Comparison of ENCODE assay signal across 10 cellular contexts in genomic region chr3:15637131-15637951, GRCh38. TPM values are rescaled to one million over a fixed set of nuclear protein-coding genes. Genes with fewer than 3 reads are reported as not detected.
A peak's percentile ranks its signal among the peaks of the same experiment; 100 is the strongest.
DNase-seq lines count a peak whose midpoint lies in the region; ATAC-seq, FAIRE-seq and TF ChIP-seq lines count a peak whose summit lies in the region.
"Had no signal": no experiment of that assay in that cellular context is flagged by ENCODE, and none has a peak within 500 bp of the region (broad histone marks: within the 10 kb centered on the region; RNA-seq: fewer than 3 reads in every experiment).

No MANE protein-coding gene starts in this region.

- H2AFZ ChIP-seq in IMR-90 (replicated peaks; ENCODE audit: low read length, poor library complexity), result peak overlapping the region; percentile 18
- H2AFZ ChIP-seq in astrocyte (ENCODE audit: low read depth, low read length), result no peak overlapping the region

- no peaks in the 10 kb centered on the region for H3K27me3 Mint-ChIP-seq in astrocyte (ENCODE audit: low read depth, unreplicated experiment)

- peak overlapping the region; percentile 51 for H3K18ac ChIP-seq in IMR-90 (ENCODE audit: low read depth, low read length)

- H3K4me2 ChIP-seq in IMR-90 (ENCODE audit: low read depth, low read length), result no peak overlapping the region
- H3K4me2 ChIP-seq in astrocyte (ENCODE audit: low read length), result no peak overlapping the region

- H3K4me3 Mint-ChIP-seq in astrocyte (ENCODE audit: unreplicated experiment), result no peak overlapping the region
- H3K4me3 Mint-ChIP-seq: neural crest cell had no signal

- H2BK120ac ChIP-seq in IMR-90 (ENCODE audit: low read depth, low read length), result peak overlapping the region; percentile 99

- CTCF ChIA-PET in IMR-90 (lab: Yijun Ruan, JAX), result interaction anchor here (0.6 kb wide), 1 partner anchor 26 kb away, joined by 4 read pairs; no protein-coding TSS in a partner anchor

- peaks cover 28% of the 10 kb centered on the region for H3K4me1 ChIP-seq in IMR-90 (ENCODE audit: control insufficient read depth, insufficient read depth, low read length)
- peaks cover 61% of the 10 kb centered on the region for H3K4me1 ChIP-seq in astrocyte (ENCODE audit: insufficient read depth, low read length)
- peaks cover 62 to 65% of the 10 kb centered on the region in 2 donors for H3K4me1 ChIP-seq in gastrocnemius medialis
- peaks cover 30% of the 10 kb centered on the region for H3K4me1 ChIP-seq in upper lobe of right lung

- H3K9me1 ChIP-seq in IMR-90 (ENCODE audit: insufficient read depth, low read length), result peaks cover 16% of the 10 kb centered on the region

- peak overlapping the region; percentile 62 for H3K56ac ChIP-seq in IMR-90 (ENCODE audit: extremely low read depth, insufficient read depth, low read length)

- H4K8ac ChIP-seq in IMR-90 (ENCODE audit: low read depth in 2 of 2, low read length in 2 of 2), result peak overlapping the region; percentile 65 to 91

- peaks cover 10 to 33% of the 10 kb centered on the region in 2 experiments; a peak in 3 of 4 replicates for H3K79me1 ChIP-seq in IMR-90 (ENCODE audit: low read depth in 1 of 2, low read length in 2 of 2)

- no peaks in the 10 kb centered on the region for H4K20me1 ChIP-seq in IMR-90 (ENCODE audit: insufficient read depth, low read length)
- no peaks in the 10 kb centered on the region for H4K20me1 ChIP-seq in astrocyte (ENCODE audit: insufficient read depth, low read length)

- H2AK5ac ChIP-seq in IMR-90 (ENCODE audit: low read depth, low read length), result peak overlapping the region; percentile 100

- TF ChIP-seq CTCF in IMR-90 (conservative IDR thresholded peaks at IDR 0.05; ENCODE audit: low read depth, low read length) (no peak), astrocyte (IDR thresholded peaks at IDR 0.05; ENCODE audit: insufficient read depth, low read depth, low read length) (no peak), gastrocnemius medialis (IDR thresholded peaks at IDR 0.05 in 4 of 5, conservative IDR thresholded peaks at IDR 0.05 in 1 of 5) (no peak), GM20000 (IDR thresholded peaks at IDR 0.05; ENCODE audit: extremely low read depth, missing control alignments) (no peak), upper lobe of right lung (IDR thresholded peaks at IDR 0.05) (no peak)

- H3K36me3 Mint-ChIP-seq in astrocyte (ENCODE audit: low read depth, unreplicated experiment), result peaks cover 17% of the 10 kb centered on the region

- H3K79me2 ChIP-seq in astrocyte (ENCODE audit: insufficient read depth, low read length), result no peaks in the 10 kb centered on the region

- peak overlapping the region; percentile 96 for H2AK9ac ChIP-seq in IMR-90 (replicated peaks; ENCODE audit: low read depth, low read length, poor library complexity)

- no peak overlapping the region for H3K9ac ChIP-seq in IMR-90 (ENCODE audit: low read depth, low read length)
- H3K9ac ChIP-seq in astrocyte (ENCODE audit: low read length), result peak overlapping the region; percentile 3

- POLR2A ChIA-PET in IMR-90 (lab: Charles Lee; ENCODE audit: unreplicated experiment), result interaction anchor here (0.6 kb wide), 2 partner anchors 27 to 767 kb away, joined by 4 read pairs; no protein-coding TSS in a partner anchor

- peak overlapping the region; percentile 95 for H3K23ac ChIP-seq in IMR-90 (ENCODE audit: low read depth, low read length)

- H3K27ac Mint-ChIP-seq in astrocyte (ENCODE audit: unreplicated experiment), result peak overlapping the region; percentile 90

- H2BK20ac ChIP-seq in IMR-90 (ENCODE audit: low read depth, low read length), result peak overlapping the region; percentile 99

- no peaks in the 10 kb centered on the region for H3K27me3 ChIP-seq in IMR-90 (ENCODE audit: control insufficient read depth, insufficient read depth, low read length)
- no peaks in the 10 kb centered on the region for H3K27me3 ChIP-seq in astrocyte (ENCODE audit: insufficient read depth, low read length)
- no peaks in the 10 kb centered on the region for H3K27me3 ChIP-seq in gastrocnemius medialis
- H3K27me3 ChIP-seq in upper lobe of right lung, result no peaks in the 10 kb centered on the region

- H3K9me3 Mint-ChIP-seq in astrocyte (ENCODE audit: unreplicated experiment), result peaks cover 2% of the 10 kb centered on the region
- H3K9me3 Mint-ChIP-seq: neural crest cell had no signal

- intact Hi-C loops in IMR-90 (cut with micrococcal nuclease) (loop anchor here (10.0 kb wide), 1 partner anchor 607 kb away; no protein-coding TSS in a partner anchor), gastrocnemius medialis (cut with DNase I; ENCODE audit: low total_unique reads) (loop anchor here (5.0 to 10.0 kb wide), 3 partner anchors 35 to 420 kb away; partner anchors contain the start of genes BTD and HACL1), upper lobe of right lung (cut with DNase I) (no loop called here)

- H3K4ac ChIP-seq in IMR-90 (ENCODE audit: low read depth, low read length), result peak overlapping the region; percentile 98

- H4K5ac ChIP-seq in IMR-90 (ENCODE audit: low read depth, low read length), result peak overlapping the region; percentile 91

- H4K91ac ChIP-seq in IMR-90 (ENCODE audit: insufficient read depth, low read depth, low read length), result peak overlapping the region; percentile 99

- no CpG with 5 or more reads among the region's 7 CpGs for WGBS in IMR-90 (ENCODE audit: extremely low coverage in 2 of 2, insufficient read length in 1 of 2), 2 experiments

- no peak for TF ChIP-seq RAD21 in IMR-90 (IDR thresholded peaks at IDR 0.05; ENCODE audit: low read length)

- ATAC-seq in IMR-90 (ENCODE audit: low read depth) (no peak), gastrocnemius medialis (peak; percentile 63 to 81), upper lobe of right lung (no peak)

- BruUV-seq in IMR-90 (replicated peaks; lab: Mats Ljungman, UMichigan), result no TSS peak

- no peak; the same call in 1 of the 2 replicates for TF ChIP-seq POLR2A in IMR-90 (IDR thresholded peaks at IDR 0.05; ENCODE audit: low read depth, low read length)
- peak in 1 of 2 donors; percentile 27 for TF ChIP-seq POLR2A in gastrocnemius medialis (IDR thresholded peaks at IDR 0.05)

- peak overlapping the region; percentile 96 for H3K14ac ChIP-seq in IMR-90 (replicated peaks; ENCODE audit: low read depth, low read length)

- FAIRE-seq in astrocyte (lab: Jason Lieb, UNC), result no peak

- DNase-seq in NCI-H1105 treated with DMSO at 0.1 percent for 48 hours (lab: John Stamatoyannopoulos, UW) (peak; percentile 29), NCI-H1105 (lab: John Stamatoyannopoulos, UW) (no peak), IMR-90 (no peak), astrocyte (ENCODE audit: low read depth) (peak; percentile 32), gastrocnemius medialis (peak; percentile 56 to 80), GM20000 (ENCODE audit: low spot score) (no peak), upper lobe of right lung (no peak), DMS153 (lab: John Stamatoyannopoulos, UW) (no peak)
- DNase-seq: erythroblast had no signal

- dilution Hi-C loops in IMR-90 (cut with HindIII; ENCODE audit: low sequenced_read_pairs, unreplicated experiment), result no loop called here

- H3K4me3 ChIP-seq in IMR-90 (ENCODE audit: insufficient read depth, low read depth, low read length), result no peak overlapping the region
- no peak overlapping the region for H3K4me3 ChIP-seq in astrocyte (ENCODE audit: insufficient read depth, low read depth, low read length)
- peak overlapping the region in 2 of 4 donors; percentile 1 to 10 for H3K4me3 ChIP-seq in gastrocnemius medialis
- H3K4me3 ChIP-seq in upper lobe of right lung, result no peak overlapping the region

- peak overlapping the region; percentile 98 for H2BK15ac ChIP-seq in IMR-90 (ENCODE audit: low read depth, low read length)

- no peaks in the 10 kb centered on the region for H3K36me3 ChIP-seq in IMR-90 (ENCODE audit: control insufficient read depth, insufficient read depth, low read length)
- no peaks in the 10 kb centered on the region for H3K36me3 ChIP-seq in astrocyte (ENCODE audit: insufficient read depth, low read length)
- H3K36me3 ChIP-seq in gastrocnemius medialis, result peaks cover 0 to 3% of the 10 kb centered on the region in 2 donors
- no peaks in the 10 kb centered on the region for H3K36me3 ChIP-seq in upper lobe of right lung

- peaks cover 39% of the 10 kb centered on the region for H3K4me1 Mint-ChIP-seq in astrocyte (ENCODE audit: low read depth, unreplicated experiment)

- no peaks in the 10 kb centered on the region for H3K9me3 ChIP-seq in IMR-90 (ENCODE audit: control insufficient read depth, insufficient read depth, low read length)
- no peaks in the 10 kb centered on the region for H3K9me3 ChIP-seq in astrocyte (ENCODE audit: insufficient read depth, low read depth, low read length)
- H3K9me3 ChIP-seq in gastrocnemius medialis, result no peaks in the 10 kb centered on the region
- H3K9me3 ChIP-seq in upper lobe of right lung, result no peaks in the 10 kb centered on the region

- peak overlapping the region; percentile 67 for H2BK5ac ChIP-seq in IMR-90 (ENCODE audit: low read depth, low read length, poor library complexity, severe bottlenecking)

- in situ Hi-C loops in IMR-90 (cut with MboI; ENCODE audit: low sequenced_read_pairs), result loop anchor here (25.0 kb wide), 2 partner anchors 425 to 600 kb away; no protein-coding TSS in a partner anchor
- in situ Hi-C loops in gastrocnemius medialis (cut with MboI; ENCODE audit: low sequenced_read_pairs in 4 of 4), result loop anchor here (10.0 to 25.0 kb wide), 3 partner anchors 400 to 607 kb away; no protein-coding TSS in a partner anchor

- H3K27ac ChIP-seq in IMR-90 (ENCODE audit: insufficient read depth, low read length) (peak overlapping the region; percentile 76), astrocyte (ENCODE audit: low read depth, low read length) (peak overlapping the region; percentile 70), gastrocnemius medialis (peak overlapping the region; percentile 77 to 90 (median 84)), upper lobe of right lung (no peak overlapping the region)

TF ChIP-seq in IMR-90, 13 proteins besides CTCF, POLR2A, EP300 and RAD21 (continues in another document):
- TF ChIP-seq CHD1 (IDR thresholded peaks at IDR 0.05; ENCODE audit: low read depth, low read length) (no peak), MAFK (IDR thresholded peaks at IDR 0.05; ENCODE audit: low read depth, low read length) (no peak), MXI1 (IDR thresholded peaks at IDR 0.05; ENCODE audit: borderline replicate concordance, low read depth, low read length) (no peak), MAZ (IDR thresholded peaks at IDR 0.05; ENCODE audit: borderline replicate concordance, low read depth, low read length) (no peak), SMC3 (IDR thresholded peaks at IDR 0.05; ENCODE audit: low read depth, low read length) (no peak)

RNA-seq across cellular contexts. Expression of gene BTD, which starts 35.8 kb away (rescaled TPM):
- total RNA-seq in IMR-90 (2012; rRNA removed), result 14.2 and 21.1 TPM in 2 replicates
- 12.0 and 14.8 TPM in 2 replicates for polyA plus RNA-seq in IMR-90 (2012; rRNA removed)
- polyA plus RNA-seq in IMR-90 (2012; cell fraction: cytosol; rRNA removed), result 9.0 and 13.6 TPM in 2 replicates
- 7.5 and 11.5 TPM in 2 replicates for polyA plus RNA-seq in IMR-90 (2012; cell fraction: nucleus; rRNA removed; ENCODE audit: low replicate concordance)
- 16.2 and 19.0 TPM in 2 replicates for total RNA-seq in astrocyte
- total RNA-seq in gastrocnemius medialis, result 10 to 100 TPM; 15.1 to 39.7 (median 26.0) TPM
- 24.6 TPM for total RNA-seq in upper lobe of right lung

RNA-seq across cellular contexts. Expression of gene HACL1, which starts 36.0 kb away (rescaled TPM):
- total RNA-seq in IMR-90 (2012; rRNA removed) (28.1 and 31.4 TPM in 2 replicates), astrocyte (17.3 and 17.8 TPM in 2 replicates), gastrocnemius medialis (10 to 100 TPM; 23.5 to 27.1 (median 24.5) TPM), upper lobe of right lung (15.2 TPM)
- 9.9 and 11.1 TPM in 2 replicates for polyA plus RNA-seq in IMR-90 (2012; rRNA removed)
- 5.4 and 7.0 TPM in 2 replicates for polyA plus RNA-seq in IMR-90 (2012; cell fraction: cytosol; rRNA removed)
- polyA plus RNA-seq in IMR-90 (2012; cell fraction: nucleus; rRNA removed; ENCODE audit: low replicate concordance), result 7.2 and 16.3 TPM in 2 replicates

Comparison
In these comparisons a context has a peak if more than half of its experiments do, and no peak if none do; other contexts are left out.
1. DNase-seq: peak in NCI-H1105 treated with DMSO at 0.1 percent for 48 hours (single experiment), astrocyte (single experiment) and gastrocnemius medialis (2 of 2); none in NCI-H1105 (single experiment), IMR-90 (single experiment), GM20000 (single experiment), upper lobe of right lung (single experiment) and DMS153 (single experiment).
2. ATAC-seq: peak in gastrocnemius medialis (2 of 2); none in IMR-90 (single experiment) and upper lobe of right lung (single experiment).